1 cellular context compared by ENCODE assay signal in genomic region chr3:14375192-14375591, GRCh38.
TF ChIP-seq lines count a peak whose summit lies in the region.

No MANE protein-coding gene starts in this region.

TF ChIP-seq in HepG2, 621 proteins besides CTCF, POLR2A, EP300 and RAD21:
- no peak for TF ChIP-seq ZNF761 (CRISPR knock-in tag; conservative IDR thresholded peaks at IDR 0.05)
- TF ChIP-seq TRIM22 (IDR thresholded peaks at IDR 0.05) = no peak
- TF ChIP-seq ZNF282 (IDR thresholded peaks at IDR 0.05; ENCODE audit: partially characterized antibody) = no peak
- TF ChIP-seq RXRB (CRISPR knock-in tag; IDR thresholded peaks at IDR 0.05; ENCODE audit: borderline replicate concordance) = 0 out of 2 replicates have a peak, but pooled peaks have one; percentile 25
- 0 out of 2 replicates have a peak, but pooled peaks have one; percentile 28 for TF ChIP-seq RXRA (CRISPR knock-in tag; IDR thresholded peaks at IDR 0.05)
- TF ChIP-seq ZNF33B (CRISPR knock-in tag; IDR thresholded peaks at IDR 0.05) = no peak
- no peak for TF ChIP-seq ZNF557 (CRISPR knock-in tag; IDR thresholded peaks at IDR 0.05)
- peak; percentile 86; the same call in 1 of the 2 replicates for TF ChIP-seq THRA (CRISPR knock-in tag; IDR thresholded peaks at IDR 0.05; ENCODE audit: borderline replicate concordance)
TF ChIP-seq in HepG2: peak in this region for 3.
